Comparison of ENCODE assay signal across 1 cellular context in the genomic region with DNA sequence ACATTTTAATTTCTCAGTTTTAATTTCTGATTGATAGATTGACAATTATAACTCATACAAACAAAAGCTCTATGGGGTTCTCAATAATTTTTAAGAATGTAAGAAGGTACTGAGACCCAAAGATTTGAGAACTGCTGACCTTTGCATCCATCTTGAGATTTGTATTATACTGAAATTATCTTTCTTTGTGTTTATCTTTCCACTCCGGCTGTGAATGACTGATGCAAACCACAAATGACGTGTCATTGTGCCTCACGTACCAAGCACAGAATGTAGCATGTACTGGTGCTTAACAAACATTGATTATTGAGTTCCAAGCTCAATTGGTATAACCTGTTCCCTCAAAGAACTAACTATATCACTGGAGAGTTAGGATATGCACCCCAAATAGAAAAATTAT.
A peak's percentile ranks its signal among the peaks of the same experiment; 100 is the strongest.
TF ChIP-seq lines count a peak whose summit lies in the region.

No MANE protein-coding gene starts in this region.

TF ChIP-seq in K562, 482 proteins besides CTCF, POLR2A, EP300 and RAD21 (continued from another document):
- TF ChIP-seq, protein P1, sequence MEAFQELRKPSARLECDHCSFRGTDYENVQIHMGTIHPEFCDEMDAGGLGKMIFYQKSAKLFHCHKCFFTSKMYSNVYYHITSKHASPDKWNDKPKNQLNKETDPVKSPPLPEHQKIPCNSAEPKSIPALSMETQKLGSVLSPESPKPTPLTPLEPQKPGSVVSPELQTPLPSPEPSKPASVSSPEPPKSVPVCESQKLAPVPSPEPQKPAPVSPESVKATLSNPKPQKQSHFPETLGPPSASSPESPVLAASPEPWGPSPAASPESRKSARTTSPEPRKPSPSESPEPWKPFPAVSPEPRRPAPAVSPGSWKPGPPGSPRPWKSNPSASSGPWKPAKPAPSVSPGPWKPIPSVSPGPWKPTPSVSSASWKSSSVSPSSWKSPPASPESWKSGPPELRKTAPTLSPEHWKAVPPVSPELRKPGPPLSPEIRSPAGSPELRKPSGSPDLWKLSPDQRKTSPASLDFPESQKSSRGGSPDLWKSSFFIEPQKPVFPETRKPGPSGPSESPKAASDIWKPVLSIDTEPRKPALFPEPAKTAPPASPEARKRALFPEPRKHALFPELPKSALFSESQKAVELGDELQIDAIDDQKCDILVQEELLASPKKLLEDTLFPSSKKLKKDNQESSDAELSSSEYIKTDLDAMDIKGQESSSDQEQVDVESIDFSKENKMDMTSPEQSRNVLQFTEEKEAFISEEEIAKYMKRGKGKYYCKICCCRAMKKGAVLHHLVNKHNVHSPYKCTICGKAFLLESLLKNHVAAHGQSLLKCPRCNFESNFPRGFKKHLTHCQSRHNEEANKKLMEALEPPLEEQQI (IDR thresholded peaks at IDR 0.05), result no peak
- no peak for TF ChIP-seq CXXC5 (CRISPR knock-in tag; IDR thresholded peaks at IDR 0.05)
- TF ChIP-seq, protein P2, sequence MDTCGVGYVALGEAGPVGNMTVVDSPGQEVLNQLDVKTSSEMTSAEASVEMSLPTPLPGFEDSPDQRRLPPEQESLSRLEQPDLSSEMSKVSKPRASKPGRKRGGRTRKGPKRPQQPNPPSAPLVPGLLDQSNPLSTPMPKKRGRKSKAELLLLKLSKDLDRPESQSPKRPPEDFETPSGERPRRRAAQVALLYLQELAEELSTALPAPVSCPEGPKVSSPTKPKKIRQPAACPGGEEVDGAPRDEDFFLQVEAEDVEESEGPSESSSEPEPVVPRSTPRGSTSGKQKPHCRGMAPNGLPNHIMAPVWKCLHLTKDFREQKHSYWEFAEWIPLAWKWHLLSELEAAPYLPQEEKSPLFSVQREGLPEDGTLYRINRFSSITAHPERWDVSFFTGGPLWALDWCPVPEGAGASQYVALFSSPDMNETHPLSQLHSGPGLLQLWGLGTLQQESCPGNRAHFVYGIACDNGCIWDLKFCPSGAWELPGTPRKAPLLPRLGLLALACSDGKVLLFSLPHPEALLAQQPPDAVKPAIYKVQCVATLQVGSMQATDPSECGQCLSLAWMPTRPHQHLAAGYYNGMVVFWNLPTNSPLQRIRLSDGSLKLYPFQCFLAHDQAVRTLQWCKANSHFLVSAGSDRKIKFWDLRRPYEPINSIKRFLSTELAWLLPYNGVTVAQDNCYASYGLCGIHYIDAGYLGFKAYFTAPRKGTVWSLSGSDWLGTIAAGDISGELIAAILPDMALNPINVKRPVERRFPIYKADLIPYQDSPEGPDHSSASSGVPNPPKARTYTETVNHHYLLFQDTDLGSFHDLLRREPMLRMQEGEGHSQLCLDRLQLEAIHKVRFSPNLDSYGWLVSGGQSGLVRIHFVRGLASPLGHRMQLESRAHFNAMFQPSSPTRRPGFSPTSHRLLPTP (IDR thresholded peaks at IDR 0.05; ENCODE audit: borderline replicate concordance, extremely low read depth, insufficient read length), result no peak
- TF ChIP-seq RCOR1 (IDR thresholded peaks at IDR 0.05; ENCODE audit: borderline replicate concordance in 1 of 2, low read depth in 2 of 2, low read length in 2 of 2), result no peak
- TF ChIP-seq HMG20B (CRISPR knock-in tag; IDR thresholded peaks at IDR 0.05), result no peak
- no peak for TF ChIP-seq SMAD4 (CRISPR knock-in tag; conservative IDR thresholded peaks at IDR 0.05)
- TF ChIP-seq, protein P3, sequence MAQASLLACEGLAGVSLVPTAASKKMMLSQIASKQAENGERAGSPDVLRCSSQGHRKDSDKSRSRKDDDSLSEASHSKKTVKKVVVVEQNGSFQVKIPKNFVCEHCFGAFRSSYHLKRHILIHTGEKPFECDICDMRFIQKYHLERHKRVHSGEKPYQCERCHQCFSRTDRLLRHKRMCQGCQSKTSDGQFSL (CRISPR knock-in tag; IDR thresholded peaks at IDR 0.05), result no peak
- TF ChIP-seq, protein P3 (tag; IDR thresholded peaks at IDR 0.05), result no peak
- TF ChIP-seq TEAD1 (CRISPR knock-in tag; IDR thresholded peaks at IDR 0.05), result no peak
- TF ChIP-seq, protein P4, sequence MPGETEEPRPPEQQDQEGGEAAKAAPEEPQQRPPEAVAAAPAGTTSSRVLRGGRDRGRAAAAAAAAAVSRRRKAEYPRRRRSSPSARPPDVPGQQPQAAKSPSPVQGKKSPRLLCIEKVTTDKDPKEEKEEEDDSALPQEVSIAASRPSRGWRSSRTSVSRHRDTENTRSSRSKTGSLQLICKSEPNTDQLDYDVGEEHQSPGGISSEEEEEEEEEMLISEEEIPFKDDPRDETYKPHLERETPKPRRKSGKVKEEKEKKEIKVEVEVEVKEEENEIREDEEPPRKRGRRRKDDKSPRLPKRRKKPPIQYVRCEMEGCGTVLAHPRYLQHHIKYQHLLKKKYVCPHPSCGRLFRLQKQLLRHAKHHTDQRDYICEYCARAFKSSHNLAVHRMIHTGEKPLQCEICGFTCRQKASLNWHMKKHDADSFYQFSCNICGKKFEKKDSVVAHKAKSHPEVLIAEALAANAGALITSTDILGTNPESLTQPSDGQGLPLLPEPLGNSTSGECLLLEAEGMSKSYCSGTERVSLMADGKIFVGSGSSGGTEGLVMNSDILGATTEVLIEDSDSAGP (CRISPR knock-in tag; IDR thresholded peaks at IDR 0.05), result no peak
- no peak for TF ChIP-seq SIN3B (IDR thresholded peaks at IDR 0.05; ENCODE audit: low read depth)
- no peak for TF ChIP-seq HIVEP1 (CRISPR knock-in tag; IDR thresholded peaks at IDR 0.05)
- no peak for TF ChIP-seq LARP7 (IDR thresholded peaks at IDR 0.05)
- TF ChIP-seq MEF2D (tag; conservative IDR thresholded peaks at IDR 0.05; ENCODE audit: low read depth), result no peak
- no peak for TF ChIP-seq ZNF436 (CRISPR knock-in tag; IDR thresholded peaks at IDR 0.05)
- 0 out of 2 replicates have a peak, but pooled peaks have one; percentile 16 for TF ChIP-seq CREM (IDR thresholded peaks at IDR 0.05; ENCODE audit: low read depth)
- TF ChIP-seq RFX1 (IDR thresholded peaks at IDR 0.05), result no peak
